Comparison of ENCODE assay signal across 10 cellular contexts in genomic region chrX:120085553-120086185, GRCh38. TPM values are rescaled to one million over a fixed set of nuclear protein-coding genes. Genes with fewer than 3 reads are reported as not detected.
DNase-seq lines count a peak whose midpoint lies in the region; ATAC-seq, FAIRE-seq and TF ChIP-seq lines count a peak whose summit lies in the region.
"Not testable (repeated sequence)": the region's sequence is repeated elsewhere in the genome, so short reads cannot be mapped to it uniquely, and the experiment has no call there.
"Had no signal": no experiment of that assay in that cellular context is flagged by ENCODE, and none has a peak within 500 bp of the region (broad histone marks: within the 10 kb centered on the region; RNA-seq: fewer than 3 reads in every experiment).

No MANE protein-coding gene starts in this region.

- CTCF ChIA-PET in IMR-90 (lab: Yijun Ruan, JAX); WTC11 (lab: Charles Lee); K562 (lab: Yijun Ruan, JAX; ENCODE audit: low intra/inter-chr PET ratio); HepG2 (lab: Yijun Ruan, JAX; ENCODE audit: low intra/inter-chr PET ratio, low total read pairs): not testable (repeated sequence)

- H2AFZ ChIP-seq in IMR-90 (replicated peaks; ENCODE audit: low read length, poor library complexity); K562 (ENCODE audit: low read depth, low read length); HepG2 (ENCODE audit: low read length): not testable (repeated sequence)

- H3K9me3 ChIP-seq in IMR-90 (ENCODE audit: control insufficient read depth, insufficient read depth, low read length); K562 (replicated peaks; ENCODE audit: control insufficient read depth, insufficient read depth, low read depth, low read length); HepG2 (ENCODE audit: low read length): not testable (repeated sequence)

- H3K9me1 ChIP-seq in IMR-90 (ENCODE audit: insufficient read depth, low read length); K562 (ENCODE audit: control insufficient read depth, insufficient read depth, low read length): not testable (repeated sequence)

- not testable (repeated sequence) for H2BK120ac ChIP-seq in IMR-90 (ENCODE audit: low read depth, low read length)

- H4K8ac ChIP-seq in IMR-90 (ENCODE audit: low read depth in 2 of 2, low read length in 2 of 2), result not testable (repeated sequence)

- TF ChIP-seq RAD21 in IMR-90 (IDR thresholded peaks at IDR 0.05; ENCODE audit: low read length); K562 (CRISPR knock-in tag; conservative IDR thresholded peaks at IDR 0.05 in 1 of 2, IDR thresholded peaks at IDR 0.05 in 1 of 2); HepG2 (CRISPR knock-in tag; IDR thresholded peaks at IDR 0.05): not testable (repeated sequence)

- H3K27ac Mint-ChIP-seq in WTC11; stimulated activated naive B cell treated with anti-CD40 and anti-IgM and Interleukin-4, amounts not matched to agents 10 μg/mL and 1 μg/mL and 100 μg/mL, for 72 hours: not testable (repeated sequence)

- not testable (repeated sequence) for H3K4me3 Mint-ChIP-seq in WTC11; stimulated activated naive B cell treated with anti-CD40 and anti-IgM and Interleukin-4, amounts not matched to agents 10 μg/mL and 1 μg/mL and 100 μg/mL, for 72 hours

- not testable (repeated sequence) for H3K4me1 ChIP-seq in IMR-90 (ENCODE audit: control insufficient read depth, insufficient read depth, low read length); K562 (replicated peaks in 1 of 2; ENCODE audit: control insufficient read depth in 2 of 2, insufficient read depth in 2 of 2, low read length in 2 of 2); HepG2 (ENCODE audit: insufficient read depth, low read length)

- H2AK5ac ChIP-seq in IMR-90 (ENCODE audit: low read depth, low read length), result not testable (repeated sequence)

- peak; percentile 87 for FAIRE-seq in GM12891 (lab: Jason Lieb, UNC)
- FAIRE-seq in K562 (lab: Jason Lieb, UNC), result peak; percentile 94
- peak; percentile 85 for FAIRE-seq in HepG2 (lab: Jason Lieb, UNC)

- dilution Hi-C loops in IMR-90 (cut with HindIII; ENCODE audit: low sequenced_read_pairs, unreplicated experiment), result not testable (repeated sequence)

- H3K18ac ChIP-seq in IMR-90 (ENCODE audit: low read depth, low read length), result not testable (repeated sequence)

- not testable (repeated sequence) for H3K4me3 ChIP-seq in IMR-90 (ENCODE audit: insufficient read depth, low read depth, low read length); K562; HepG2 (replicated peaks in 1 of 3; ENCODE audit: insufficient read depth in 1 of 3, low read depth in 2 of 3, low read length in 3 of 3)

- not testable (repeated sequence) for H3K4ac ChIP-seq in IMR-90 (ENCODE audit: low read depth, low read length)

- H2AK9ac ChIP-seq in IMR-90 (replicated peaks; ENCODE audit: low read depth, low read length, poor library complexity), result not testable (repeated sequence)

- not testable (repeated sequence) for H3K9me3 Mint-ChIP-seq in WTC11; stimulated activated naive B cell treated with anti-CD40 and anti-IgM and Interleukin-4, amounts not matched to agents 10 μg/mL and 1 μg/mL and 100 μg/mL, for 72 hours

- H3K4me1 Mint-ChIP-seq in WTC11, result peaks cover 25% of the 10 kb centered on the region
- H3K4me1 Mint-ChIP-seq in stimulated activated naive B cell treated with anti-CD40 and anti-IgM and Interleukin-4, amounts not matched to agents 10 μg/mL and 1 μg/mL and 100 μg/mL, for 72 hours, result not testable (repeated sequence)

- in situ Hi-C loops in IMR-90 (cut with MboI; ENCODE audit: low sequenced_read_pairs); HepG2 (cut with HindIII; ENCODE audit: extremely low pct_ligation_motif_present, low pct_unique_long_range_greater_than_20kb): not testable (repeated sequence)
- in situ Hi-C loops in K562 (cut with MboI), result loop anchor here (5.0 kb wide), 1 partner anchor 62 kb away; no protein-coding TSS in a partner anchor

- not testable (repeated sequence) for H3K27ac ChIP-seq in IMR-90 (ENCODE audit: insufficient read depth, low read length); K562 (ENCODE audit: extremely low read depth, low read depth, low read length); HepG2 (ENCODE audit: extremely low read length, insufficient read depth, low read length)

- H2BK5ac ChIP-seq in IMR-90 (ENCODE audit: low read depth, low read length, poor library complexity, severe bottlenecking), result not testable (repeated sequence)

- H2BK20ac ChIP-seq in IMR-90 (ENCODE audit: low read depth, low read length), result not testable (repeated sequence)

- H3K79me2 ChIP-seq in K562 (ENCODE audit: control insufficient read depth, insufficient read depth, low read length); HepG2 (ENCODE audit: insufficient read depth, low read length): not testable (repeated sequence)

- DNase-seq in GM12891 (ENCODE audit: insufficient read length, low spot score); IMR-90; WTC11 (ENCODE audit: low spot score); K562 (ENCODE audit: extremely low read depth in 1 of 4, low spot score in 3 of 4); Right ventricle myocardium superior; HepG2 (ENCODE audit: low spot score); stimulated activated naive B cell treated with anti-CD40 and anti-IgM and Interleukin-4, amounts not matched to agents 10 μg/mL and 1 μg/mL and 100 μg/mL, for 72 hours: not testable (repeated sequence)

- not testable (repeated sequence) for TF ChIP-seq POLR2A in GM12891 (IDR thresholded peaks at IDR 0.05; ENCODE audit: low read depth, low read length); IMR-90 (IDR thresholded peaks at IDR 0.05; ENCODE audit: low read depth, low read length); K562 (conservative IDR thresholded peaks at IDR 0.05); HepG2 (IDR thresholded peaks at IDR 0.05; ENCODE audit: insufficient read depth in 1 of 2, low read depth in 2 of 2, low read length in 2 of 2)

- not testable (repeated sequence) for TF ChIP-seq EP300 in K562 (IDR thresholded peaks at IDR 0.05; ENCODE audit: low read length); HepG2 (IDR thresholded peaks at IDR 0.05; ENCODE audit: low read depth in 2 of 2, low read length in 2 of 2); HepG2 (CRISPR knock-in tag; IDR thresholded peaks at IDR 0.05; ENCODE audit: borderline replicate concordance)

- H3K36me3 Mint-ChIP-seq in WTC11; stimulated activated naive B cell treated with anti-CD40 and anti-IgM and Interleukin-4, amounts not matched to agents 10 μg/mL and 1 μg/mL and 100 μg/mL, for 72 hours: not testable (repeated sequence)

- not testable (repeated sequence) for H4K5ac ChIP-seq in IMR-90 (ENCODE audit: low read depth, low read length)

- not testable (repeated sequence) for H3K4me2 ChIP-seq in IMR-90 (ENCODE audit: low read depth, low read length); K562 (ENCODE audit: insufficient read depth, low read length); HepG2 (ENCODE audit: low read depth, low read length)

- not testable (repeated sequence) for H2BK15ac ChIP-seq in IMR-90 (ENCODE audit: low read depth, low read length)

- not testable (repeated sequence) for H4K91ac ChIP-seq in IMR-90 (ENCODE audit: insufficient read depth, low read depth, low read length)

- TF ChIP-seq CTCF in IMR-90 (conservative IDR thresholded peaks at IDR 0.05; ENCODE audit: low read depth, low read length); WTC11 (IDR thresholded peaks at IDR 0.05); K562 (IDR thresholded peaks at IDR 0.05 in 2 of 3, conservative IDR thresholded peaks at IDR 0.05 in 1 of 3; ENCODE audit: insufficient read depth in 2 of 3, low read depth in 1 of 3, low read length in 3 of 3); HepG2 (CRISPR knock-in tag; IDR thresholded peaks at IDR 0.05): not testable (repeated sequence)

- not testable (repeated sequence) for H3K79me1 ChIP-seq in IMR-90 (ENCODE audit: low read depth in 1 of 2, low read length in 2 of 2)

- H3K9ac ChIP-seq in IMR-90 (ENCODE audit: low read depth, low read length); K562 (ENCODE audit: insufficient read depth in 1 of 2, low read depth in 2 of 2, low read length in 2 of 2); HepG2 (ENCODE audit: insufficient read depth, low read depth, low read length): not testable (repeated sequence)

- H4K20me1 ChIP-seq in IMR-90 (ENCODE audit: insufficient read depth, low read length); K562 (replicated peaks; ENCODE audit: control insufficient read depth, insufficient read depth, low read length); HepG2 (ENCODE audit: insufficient read depth, low read length): not testable (repeated sequence)

- not testable (repeated sequence) for H3K36me3 ChIP-seq in IMR-90 (ENCODE audit: control insufficient read depth, insufficient read depth, low read length); K562 (ENCODE audit: control insufficient read depth, insufficient read depth, low read length); HepG2 (replicated peaks in 1 of 2; ENCODE audit: control insufficient read depth in 1 of 2, insufficient read depth in 2 of 2, low read length in 2 of 2)

- intact Hi-C loops in IMR-90 (cut with micrococcal nuclease); K562 (cut with micrococcal nuclease); Right ventricle myocardium superior (cut with DNase I); HepG2 (cut with micrococcal nuclease; ENCODE audit: unreplicated experiment): not testable (repeated sequence)

- H3K23ac ChIP-seq in IMR-90 (ENCODE audit: low read depth, low read length), result not testable (repeated sequence)

- WGBS in IMR-90 (ENCODE audit: extremely low coverage in 2 of 2, insufficient read length in 1 of 2), 2 experiments, result no CpG with 5 or more reads among the region's 12 CpGs
- WGBS in K562 (ENCODE audit: insufficient coverage, low coverage, missing lambda C conversion rate), result no CpG with 5 or more reads among the region's 12 CpGs
- WGBS in HepG2 (ENCODE audit: low lambda C conversion rate), result no CpG with 5 or more reads among the region's 12 CpGs

- peak; percentile 77 for ATAC-seq in IMR-90 (ENCODE audit: low read depth)
- ATAC-seq in WTC11, result peak; percentile 60
- ATAC-seq in K562, result peak; percentile 84
- peak; percentile 51 for ATAC-seq in Right ventricle myocardium superior (ENCODE audit: poor library complexity)
- ATAC-seq in HepG2, result peak; percentile 29; the same call in 1 of the 3 replicates
- ATAC-seq in stimulated activated naive B cell treated with anti-CD40 and anti-IgM and Interleukin-4, amounts not matched to agents 10 μg/mL and 1 μg/mL and 100 μg/mL, for 72 hours (replicated peaks), result peak; percentile 33 to 57

- not testable (repeated sequence) for H3K27me3 ChIP-seq in IMR-90 (ENCODE audit: control insufficient read depth, insufficient read depth, low read length); K562 (ENCODE audit: control insufficient read depth in 2 of 2, insufficient read depth in 2 of 2, low read length in 2 of 2); HepG2 (ENCODE audit: control insufficient read depth in 1 of 2, insufficient read depth in 2 of 2, low read length in 2 of 2)

- POLR2A ChIA-PET in IMR-90 (lab: Charles Lee; ENCODE audit: unreplicated experiment); WTC11 (lab: Charles Lee); K562 (lab: Yijun Ruan, JAX); HepG2 (lab: Yijun Ruan, JAX): not testable (repeated sequence)

- H3K27me3 Mint-ChIP-seq in WTC11 (ENCODE audit: low read depth); stimulated activated naive B cell treated with anti-CD40 and anti-IgM and Interleukin-4, amounts not matched to agents 10 μg/mL and 1 μg/mL and 100 μg/mL, for 72 hours: not testable (repeated sequence)

- not testable (repeated sequence) for BruUV-seq in IMR-90 (replicated peaks; lab: Mats Ljungman, UMichigan); K562 (replicated peaks; lab: Mats Ljungman, UMichigan); HepG2 (replicated peaks; lab: Mats Ljungman, UMichigan)

- H3K56ac ChIP-seq in IMR-90 (ENCODE audit: extremely low read depth, insufficient read depth, low read length), result not testable (repeated sequence)

- not testable (repeated sequence) for H3K14ac ChIP-seq in IMR-90 (replicated peaks; ENCODE audit: low read depth, low read length)

RNA-seq across cellular contexts. Expression of gene RHOXF2B, which starts 8.2 kb away (rescaled TPM):
- not detected for polyA plus RNA-seq in GM12891 (2012; ENCODE audit: low read depth, missing spikeins)
- not detected in 2 replicates for total RNA-seq in IMR-90 (2012; rRNA removed)
- not detected in 2 replicates for polyA plus RNA-seq in IMR-90 (2012; rRNA removed)
- not detected in 2 replicates for polyA plus RNA-seq in IMR-90 (2012; cell fraction: cytosol; rRNA removed)
- not detected in 2 replicates for polyA plus RNA-seq in IMR-90 (2012; cell fraction: nucleus; rRNA removed; ENCODE audit: low replicate concordance)
- total RNA-seq in WTC11 (2021), result 0.23 TPM in 1 of 3 replicates, not detected in the others
- total RNA-seq in K562 (2011; cell fraction: chromatin; rRNA removed; ENCODE audit: low replicate concordance), result 0.30 and 0.32 TPM in 2 replicates
- 0.13 and 0.17 TPM in 2 replicates for total RNA-seq in K562 (2011; cell fraction: nucleolus; rRNA removed)
- total RNA-seq in K562 (2011; cell fraction: nucleoplasm; rRNA removed), result 0.15 and 0.69 TPM in 2 replicates
- 2.2 and 3.7 TPM in 2 replicates for total RNA-seq in K562 (2014; rRNA removed)
- 1.4 and 2.4 TPM in 2 replicates for total RNA-seq in K562 (2014; rRNA removed; fragmentation: Illumina TruSeq; extraction: Trizol)
- 3.2 and 3.8 TPM in 2 replicates for total RNA-seq in K562 (2015; rRNA removed; fragmentation: Illumina TruSeq; extraction: Trizol)
- 1.9 and 4.7 TPM in 2 replicates for total RNA-seq in K562 (2021)
- polyA plus RNA-seq in K562 (2011; rRNA removed), result 2.6 and 17.5 TPM in 2 replicates
- polyA plus RNA-seq in K562 (2011; cell fraction: cytosol; rRNA removed), result 6.6 and 36.3 TPM in 2 replicates
- 1.0 and 8.0 TPM in 2 replicates for polyA plus RNA-seq in K562 (2011; cell fraction: nucleus; rRNA removed)
- 5.2 and 9.1 TPM in 2 replicates for polyA plus RNA-seq in K562 (2012)
- 2.2 and 4.0 TPM in 2 replicates for polyA plus RNA-seq in K562 (2014; fragmentation: Illumina TruSeq; extraction: Trizol)
- 1 to 10 TPM in 1 of 2 experiments, under 1 TPM in 1; 0.79 to 2.3 TPM for polyA plus RNA-seq in K562 (2014; fragmentation: Nextera tagmentation; extraction: Ambion mirVana)
- polyA plus RNA-seq in K562 (2014; rRNA removed), result 3.5 and 4.3 TPM in 2 replicates
- polyA minus RNA-seq in K562 (2011; rRNA and poly(A)+ RNA removed), result 4.9 and 23.4 TPM in 2 replicates
- polyA minus RNA-seq in K562 (2011; cell fraction: cytosol; rRNA and poly(A)+ RNA removed), result 1.6 and 13.6 TPM in 2 replicates
- polyA minus RNA-seq in K562 (2011; cell fraction: nucleus; rRNA and poly(A)+ RNA removed), result 0.40 and 3.4 TPM in 2 replicates
- not detected for total RNA-seq in Right ventricle myocardium superior
- not detected in 2 replicates for total RNA-seq in HepG2 (2016; rRNA removed; fragmentation: Illumina TruSeq; extraction: Trizol)
- not detected in 2 replicates for total RNA-seq in HepG2 (2016; cell fraction: cytosol; rRNA removed; fragmentation: Illumina TruSeq; extraction: Trizol; ENCODE audit: low read depth)
- total RNA-seq in HepG2 (2016; cell fraction: insoluble cytoplasmic fraction; rRNA removed; fragmentation: Illumina TruSeq; extraction: Trizol), result not detected in 2 replicates
- not detected in 2 replicates for total RNA-seq in HepG2 (2016; cell fraction: membrane; rRNA removed; fragmentation: Illumina TruSeq; extraction: Trizol)
- total RNA-seq in HepG2 (2016; cell fraction: nucleus; rRNA removed; fragmentation: Illumina TruSeq; extraction: Trizol), result not detected in 2 replicates
- not detected in 2 replicates for polyA plus RNA-seq in HepG2 (2011; rRNA removed)
- polyA plus RNA-seq in HepG2 (2011; cell fraction: cytosol; rRNA removed), result not detected in 2 replicates
- polyA plus RNA-seq in HepG2 (2011; cell fraction: nucleus; rRNA removed), result not detected in 2 replicates
- not detected in 2 replicates for polyA plus RNA-seq in HepG2 (2012)
- not detected in 2 replicates for polyA plus RNA-seq in HepG2 (2016; cell fraction: cytosol; fragmentation: Illumina TruSeq; extraction: Trizol; ENCODE audit: low read depth)
- polyA plus RNA-seq in HepG2 (2016; cell fraction: insoluble cytoplasmic fraction; fragmentation: Illumina TruSeq; extraction: Trizol; ENCODE audit: low read depth), result not detected in 2 replicates
- polyA plus RNA-seq in HepG2 (2016; cell fraction: membrane; fragmentation: Illumina TruSeq; extraction: Trizol; ENCODE audit: low read depth), result not detected in 2 replicates
- not detected in 2 replicates for polyA plus RNA-seq in HepG2 (2016; cell fraction: nucleus; fragmentation: Illumina TruSeq; extraction: Trizol; ENCODE audit: insufficient read depth, low read depth)
- 0.50 TPM in 1 of 2 replicates, not detected in the other for polyA minus RNA-seq in HepG2 (2011; rRNA and poly(A)+ RNA removed; ENCODE audit: low replicate concordance)
- polyA minus RNA-seq in HepG2 (2011; cell fraction: cytosol; rRNA and poly(A)+ RNA removed), result not detected in 2 replicates
- not detected in 2 replicates for polyA minus RNA-seq in HepG2 (2011; cell fraction: nucleus; rRNA and poly(A)+ RNA removed)
- total RNA-seq: G401, Peyer's patch had no signal
- polyA plus RNA-seq: SK-N-SH had no signal

RNA-seq across cellular contexts. Expression of gene RHOXF1, which starts 30.0 kb away (rescaled TPM):
- 0.30 TPM for polyA plus RNA-seq in GM12891 (2012; ENCODE audit: low read depth, missing spikeins)
- total RNA-seq in IMR-90 (2012; rRNA removed), result not detected in 2 replicates
- polyA plus RNA-seq in IMR-90 (2012; rRNA removed), result not detected in 2 replicates
- polyA plus RNA-seq in IMR-90 (2012; cell fraction: cytosol; rRNA removed), result not detected in 2 replicates
- 0.10 TPM in 1 of 2 replicates, not detected in the other for polyA plus RNA-seq in IMR-90 (2012; cell fraction: nucleus; rRNA removed; ENCODE audit: low replicate concordance)
- total RNA-seq in WTC11 (2021), result not detected in 3 replicates
- total RNA-seq in K562 (2011; cell fraction: chromatin; rRNA removed; ENCODE audit: low replicate concordance), result not detected in 2 replicates
- total RNA-seq in K562 (2011; cell fraction: nucleolus; rRNA removed), result not detected in 2 replicates
- total RNA-seq in K562 (2011; cell fraction: nucleoplasm; rRNA removed), result not detected in 2 replicates
- total RNA-seq in K562 (2014; rRNA removed), result not detected in 2 replicates
- total RNA-seq in K562 (2014; rRNA removed; fragmentation: Illumina TruSeq; extraction: Trizol), result not detected in 2 replicates
- total RNA-seq in K562 (2015; rRNA removed; fragmentation: Illumina TruSeq; extraction: Trizol), result not detected in 2 replicates
- total RNA-seq in K562 (2021), result not detected in 2 replicates
- not detected in 2 replicates for polyA plus RNA-seq in K562 (2011; rRNA removed)
- polyA plus RNA-seq in K562 (2011; cell fraction: cytosol; rRNA removed), result not detected in 2 replicates
- 0.21 TPM in 1 of 2 replicates, not detected in the other for polyA plus RNA-seq in K562 (2011; cell fraction: nucleus; rRNA removed)
- 0.14 TPM in 1 of 2 replicates, not detected in the other for polyA plus RNA-seq in K562 (2012)
- polyA plus RNA-seq in K562 (2014; fragmentation: Illumina TruSeq; extraction: Trizol), result not detected in 2 replicates
- not detected for polyA plus RNA-seq in K562 (2014; fragmentation: Nextera tagmentation; extraction: Ambion mirVana)
- 0.17 TPM in 1 of 2 replicates, not detected in the other for polyA plus RNA-seq in K562 (2014; rRNA removed)
- polyA minus RNA-seq in K562 (2011; rRNA and poly(A)+ RNA removed), result not detected in 2 replicates
- polyA minus RNA-seq in K562 (2011; cell fraction: cytosol; rRNA and poly(A)+ RNA removed), result not detected in 2 replicates
- not detected in 2 replicates for polyA minus RNA-seq in K562 (2011; cell fraction: nucleus; rRNA and poly(A)+ RNA removed)
- not detected for total RNA-seq in Right ventricle myocardium superior
- total RNA-seq in HepG2 (2016; rRNA removed; fragmentation: Illumina TruSeq; extraction: Trizol), result not detected in 2 replicates
- not detected in 2 replicates for total RNA-seq in HepG2 (2016; cell fraction: cytosol; rRNA removed; fragmentation: Illumina TruSeq; extraction: Trizol; ENCODE audit: low read depth)
- not detected in 2 replicates for total RNA-seq in HepG2 (2016; cell fraction: insoluble cytoplasmic fraction; rRNA removed; fragmentation: Illumina TruSeq; extraction: Trizol)
- not detected in 2 replicates for total RNA-seq in HepG2 (2016; cell fraction: membrane; rRNA removed; fragmentation: Illumina TruSeq; extraction: Trizol)
- not detected in 2 replicates for total RNA-seq in HepG2 (2016; cell fraction: nucleus; rRNA removed; fragmentation: Illumina TruSeq; extraction: Trizol)
- not detected in 2 replicates for polyA plus RNA-seq in HepG2 (2011; rRNA removed)
- polyA plus RNA-seq in HepG2 (2011; cell fraction: cytosol; rRNA removed), result not detected in 2 replicates
- not detected in 2 replicates for polyA plus RNA-seq in HepG2 (2011; cell fraction: nucleus; rRNA removed)
- polyA plus RNA-seq in HepG2 (2012), result not detected in 2 replicates
- not detected in 2 replicates for polyA plus RNA-seq in HepG2 (2016; cell fraction: cytosol; fragmentation: Illumina TruSeq; extraction: Trizol; ENCODE audit: low read depth)
- polyA plus RNA-seq in HepG2 (2016; cell fraction: insoluble cytoplasmic fraction; fragmentation: Illumina TruSeq; extraction: Trizol; ENCODE audit: low read depth), result not detected in 2 replicates
- not detected in 2 replicates for polyA plus RNA-seq in HepG2 (2016; cell fraction: membrane; fragmentation: Illumina TruSeq; extraction: Trizol; ENCODE audit: low read depth)
- not detected in 2 replicates for polyA plus RNA-seq in HepG2 (2016; cell fraction: nucleus; fragmentation: Illumina TruSeq; extraction: Trizol; ENCODE audit: insufficient read depth, low read depth)
- not detected in 2 replicates for polyA minus RNA-seq in HepG2 (2011; rRNA and poly(A)+ RNA removed; ENCODE audit: low replicate concordance)
- not detected in 2 replicates for polyA minus RNA-seq in HepG2 (2011; cell fraction: cytosol; rRNA and poly(A)+ RNA removed)
- polyA minus RNA-seq in HepG2 (2011; cell fraction: nucleus; rRNA and poly(A)+ RNA removed), result not detected in 2 replicates
- total RNA-seq: G401 had no signal

Comparison
In these comparisons a context has a peak if more than half of its experiments do, and no peak if none do; other contexts are left out.
1. ATAC-seq: peak in every context shown above with its lines; median percentile 84 in K562; 77 in IMR-90; 60 in WTC11; 51 in Right ventricle myocardium superior; 45 in stimulated activated naive B cell treated with anti-CD40 and anti-IgM and Interleukin-4, amounts not matched to agents 10 μg/mL and 1 μg/mL and 100 μg/mL, for 72 hours; 29 in HepG2.